4 cellular contexts compared by ENCODE assay signal in the genomic region with DNA sequence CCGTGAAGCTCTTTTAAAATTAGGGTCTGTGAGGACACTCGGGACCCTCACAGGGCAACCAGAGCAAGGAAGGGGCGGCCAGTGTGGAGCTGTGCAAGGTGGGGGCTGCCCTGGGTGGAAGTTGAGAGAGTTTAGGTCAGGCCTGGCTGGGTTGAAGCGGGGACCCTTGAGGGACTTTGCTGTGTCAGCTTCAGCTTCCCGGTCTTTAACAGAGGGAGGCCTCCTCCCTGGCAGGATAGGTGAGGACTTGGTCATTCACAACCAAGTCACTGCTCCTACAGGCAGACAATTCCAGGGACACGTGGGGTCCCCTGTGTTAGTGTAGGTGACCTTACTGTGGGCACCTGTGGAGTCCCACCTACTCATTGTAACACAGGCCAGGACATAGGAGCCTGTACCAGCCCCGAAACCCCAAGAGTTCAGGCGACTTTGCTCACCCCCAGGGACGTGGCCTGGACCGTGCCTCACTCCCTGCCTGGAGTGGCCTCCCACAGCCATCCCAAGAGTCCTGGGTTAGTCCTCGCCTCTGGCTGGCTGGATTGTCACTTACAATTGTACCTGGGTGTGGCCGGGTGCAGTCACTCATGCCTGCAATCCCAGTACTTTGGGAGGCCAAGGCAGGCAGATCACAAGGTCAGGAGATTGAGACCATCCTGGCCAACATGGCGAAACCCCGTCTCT.
TF ChIP-seq lines count a peak whose summit lies in the region.

No MANE protein-coding gene starts in this region.

TF ChIP-seq in SK-N-SH, 30 proteins besides CTCF, POLR2A, EP300 and RAD21 (continues in another document):
- TF ChIP-seq, protein P1, sequence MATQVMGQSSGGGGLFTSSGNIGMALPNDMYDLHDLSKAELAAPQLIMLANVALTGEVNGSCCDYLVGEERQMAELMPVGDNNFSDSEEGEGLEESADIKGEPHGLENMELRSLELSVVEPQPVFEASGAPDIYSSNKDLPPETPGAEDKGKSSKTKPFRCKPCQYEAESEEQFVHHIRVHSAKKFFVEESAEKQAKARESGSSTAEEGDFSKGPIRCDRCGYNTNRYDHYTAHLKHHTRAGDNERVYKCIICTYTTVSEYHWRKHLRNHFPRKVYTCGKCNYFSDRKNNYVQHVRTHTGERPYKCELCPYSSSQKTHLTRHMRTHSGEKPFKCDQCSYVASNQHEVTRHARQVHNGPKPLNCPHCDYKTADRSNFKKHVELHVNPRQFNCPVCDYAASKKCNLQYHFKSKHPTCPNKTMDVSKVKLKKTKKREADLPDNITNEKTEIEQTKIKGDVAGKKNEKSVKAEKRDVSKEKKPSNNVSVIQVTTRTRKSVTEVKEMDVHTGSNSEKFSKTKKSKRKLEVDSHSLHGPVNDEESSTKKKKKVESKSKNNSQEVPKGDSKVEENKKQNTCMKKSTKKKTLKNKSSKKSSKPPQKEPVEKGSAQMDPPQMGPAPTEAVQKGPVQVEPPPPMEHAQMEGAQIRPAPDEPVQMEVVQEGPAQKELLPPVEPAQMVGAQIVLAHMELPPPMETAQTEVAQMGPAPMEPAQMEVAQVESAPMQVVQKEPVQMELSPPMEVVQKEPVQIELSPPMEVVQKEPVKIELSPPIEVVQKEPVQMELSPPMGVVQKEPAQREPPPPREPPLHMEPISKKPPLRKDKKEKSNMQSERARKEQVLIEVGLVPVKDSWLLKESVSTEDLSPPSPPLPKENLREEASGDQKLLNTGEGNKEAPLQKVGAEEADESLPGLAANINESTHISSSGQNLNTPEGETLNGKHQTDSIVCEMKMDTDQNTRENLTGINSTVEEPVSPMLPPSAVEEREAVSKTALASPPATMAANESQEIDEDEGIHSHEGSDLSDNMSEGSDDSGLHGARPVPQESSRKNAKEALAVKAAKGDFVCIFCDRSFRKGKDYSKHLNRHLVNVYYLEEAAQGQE (IDR thresholded peaks at IDR 0.05; ENCODE audit: low read depth, low read length), result no peak
- TF ChIP-seq, protein P2, sequence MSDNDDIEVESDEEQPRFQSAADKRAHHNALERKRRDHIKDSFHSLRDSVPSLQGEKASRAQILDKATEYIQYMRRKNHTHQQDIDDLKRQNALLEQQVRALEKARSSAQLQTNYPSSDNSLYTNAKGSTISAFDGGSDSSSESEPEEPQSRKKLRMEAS (IDR thresholded peaks at IDR 0.05; ENCODE audit: low read depth), result no peak
- TF ChIP-seq, protein P3, sequence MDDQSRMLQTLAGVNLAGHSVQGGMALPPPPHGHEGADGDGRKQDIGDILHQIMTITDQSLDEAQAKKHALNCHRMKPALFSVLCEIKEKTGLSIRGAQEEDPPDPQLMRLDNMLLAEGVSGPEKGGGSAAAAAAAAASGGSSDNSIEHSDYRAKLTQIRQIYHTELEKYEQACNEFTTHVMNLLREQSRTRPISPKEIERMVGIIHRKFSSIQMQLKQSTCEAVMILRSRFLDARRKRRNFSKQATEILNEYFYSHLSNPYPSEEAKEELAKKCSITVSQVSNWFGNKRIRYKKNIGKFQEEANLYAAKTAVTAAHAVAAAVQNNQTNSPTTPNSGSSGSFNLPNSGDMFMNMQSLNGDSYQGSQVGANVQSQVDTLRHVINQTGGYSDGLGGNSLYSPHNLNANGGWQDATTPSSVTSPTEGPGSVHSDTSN (IDR thresholded peaks at IDR 0.05), result no peak
- TF ChIP-seq, protein P4, sequence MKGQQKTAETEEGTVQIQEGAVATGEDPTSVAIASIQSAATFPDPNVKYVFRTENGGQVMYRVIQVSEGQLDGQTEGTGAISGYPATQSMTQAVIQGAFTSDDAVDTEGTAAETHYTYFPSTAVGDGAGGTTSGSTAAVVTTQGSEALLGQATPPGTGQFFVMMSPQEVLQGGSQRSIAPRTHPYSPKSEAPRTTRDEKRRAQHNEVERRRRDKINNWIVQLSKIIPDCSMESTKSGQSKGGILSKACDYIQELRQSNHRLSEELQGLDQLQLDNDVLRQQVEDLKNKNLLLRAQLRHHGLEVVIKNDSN (IDR thresholded peaks at IDR 0.05; ENCODE audit: borderline replicate concordance, low read depth), result no peak

TF ChIP-seq in SK-N-SH treated with all-trans-retinoic acid at 6 μM for 48 hours, 23 proteins besides CTCF, POLR2A, EP300 and RAD21:
- TF ChIP-seq TCF4 (CRISPR knock-in tag; IDR thresholded peaks at IDR 0.05; ENCODE audit: borderline replicate concordance) (no peak), GLIS3 (CRISPR knock-in tag; IDR thresholded peaks at IDR 0.05) (no peak), ESRRG (CRISPR knock-in tag; IDR thresholded peaks at IDR 0.05) (no peak), ARNTL (CRISPR knock-in tag; IDR thresholded peaks at IDR 0.05; ENCODE audit: borderline replicate concordance, low read depth) (no peak), SNAI2 (CRISPR knock-in tag; IDR thresholded peaks at IDR 0.05) (no peak), ZNF8 (CRISPR knock-in tag; IDR thresholded peaks at IDR 0.05) (no peak), PPARA (CRISPR knock-in tag; IDR thresholded peaks at IDR 0.05; ENCODE audit: borderline replicate concordance) (no peak), TOX (CRISPR knock-in tag; IDR thresholded peaks at IDR 0.05; ENCODE audit: borderline replicate concordance) (no peak), ZC3H10 (CRISPR knock-in tag; IDR thresholded peaks at IDR 0.05) (no peak), RARB (CRISPR knock-in tag; IDR thresholded peaks at IDR 0.05) (no peak), ISL1 (CRISPR knock-in tag; IDR thresholded peaks at IDR 0.05) (no peak), ZNF565 (CRISPR knock-in tag; conservative IDR thresholded peaks at IDR 0.05; ENCODE audit: low read depth) (no peak), OSR1 (CRISPR knock-in tag; IDR thresholded peaks at IDR 0.05) (no peak), BACH2 (CRISPR knock-in tag; IDR thresholded peaks at IDR 0.05; ENCODE audit: borderline replicate concordance) (no peak)
- TF ChIP-seq, protein P5, sequence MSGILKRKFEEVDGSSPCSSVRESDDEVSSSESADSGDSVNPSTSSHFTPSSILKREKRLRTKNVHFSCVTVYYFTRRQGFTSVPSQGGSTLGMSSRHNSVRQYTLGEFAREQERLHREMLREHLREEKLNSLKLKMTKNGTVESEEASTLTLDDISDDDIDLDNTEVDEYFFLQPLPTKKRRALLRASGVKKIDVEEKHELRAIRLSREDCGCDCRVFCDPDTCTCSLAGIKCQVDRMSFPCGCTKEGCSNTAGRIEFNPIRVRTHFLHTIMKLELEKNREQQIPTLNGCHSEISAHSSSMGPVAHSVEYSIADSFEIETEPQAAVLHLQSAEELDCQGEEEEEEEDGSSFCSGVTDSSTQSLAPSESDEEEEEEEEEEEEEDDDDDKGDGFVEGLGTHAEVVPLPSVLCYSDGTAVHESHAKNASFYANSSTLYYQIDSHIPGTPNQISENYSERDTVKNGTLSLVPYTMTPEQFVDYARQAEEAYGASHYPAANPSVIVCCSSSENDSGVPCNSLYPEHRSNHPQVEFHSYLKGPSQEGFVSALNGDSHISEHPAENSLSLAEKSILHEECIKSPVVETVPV (CRISPR knock-in tag; IDR thresholded peaks at IDR 0.05), result no peak
- TF ChIP-seq, protein P6, sequence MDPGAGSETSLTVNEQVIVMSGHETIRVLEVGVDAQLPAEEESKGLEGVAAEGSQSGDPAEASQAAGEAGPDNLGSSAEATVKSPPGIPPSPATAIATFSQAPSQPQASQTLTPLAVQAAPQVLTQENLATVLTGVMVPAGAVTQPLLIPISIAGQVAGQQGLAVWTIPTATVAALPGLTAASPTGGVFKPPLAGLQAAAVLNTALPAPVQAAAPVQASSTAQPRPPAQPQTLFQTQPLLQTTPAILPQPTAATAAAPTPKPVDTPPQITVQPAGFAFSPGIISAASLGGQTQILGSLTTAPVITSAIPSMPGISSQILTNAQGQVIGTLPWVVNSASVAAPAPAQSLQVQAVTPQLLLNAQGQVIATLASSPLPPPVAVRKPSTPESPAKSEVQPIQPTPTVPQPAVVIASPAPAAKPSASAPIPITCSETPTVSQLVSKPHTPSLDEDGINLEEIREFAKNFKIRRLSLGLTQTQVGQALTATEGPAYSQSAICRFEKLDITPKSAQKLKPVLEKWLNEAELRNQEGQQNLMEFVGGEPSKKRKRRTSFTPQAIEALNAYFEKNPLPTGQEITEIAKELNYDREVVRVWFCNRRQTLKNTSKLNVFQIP (CRISPR knock-in tag; IDR thresholded peaks at IDR 0.05; ENCODE audit: borderline replicate concordance, low read depth), result no peak

TF ChIP-seq in HepG2, 621 proteins besides CTCF, POLR2A, EP300 and RAD21 (continues in another document):
- no peak for TF ChIP-seq CEBPG (CRISPR knock-in tag; IDR thresholded peaks at IDR 0.05)
- no peak for TF ChIP-seq ZNF850 (CRISPR knock-in tag; conservative IDR thresholded peaks at IDR 0.05)
- no peak for TF ChIP-seq WIZ (CRISPR knock-in tag; IDR thresholded peaks at IDR 0.05)
- TF ChIP-seq RBM22 (optimal IDR thresholded peaks at IDR 0.05; ENCODE audit: low read length), result no peak
- TF ChIP-seq, protein P7, sequence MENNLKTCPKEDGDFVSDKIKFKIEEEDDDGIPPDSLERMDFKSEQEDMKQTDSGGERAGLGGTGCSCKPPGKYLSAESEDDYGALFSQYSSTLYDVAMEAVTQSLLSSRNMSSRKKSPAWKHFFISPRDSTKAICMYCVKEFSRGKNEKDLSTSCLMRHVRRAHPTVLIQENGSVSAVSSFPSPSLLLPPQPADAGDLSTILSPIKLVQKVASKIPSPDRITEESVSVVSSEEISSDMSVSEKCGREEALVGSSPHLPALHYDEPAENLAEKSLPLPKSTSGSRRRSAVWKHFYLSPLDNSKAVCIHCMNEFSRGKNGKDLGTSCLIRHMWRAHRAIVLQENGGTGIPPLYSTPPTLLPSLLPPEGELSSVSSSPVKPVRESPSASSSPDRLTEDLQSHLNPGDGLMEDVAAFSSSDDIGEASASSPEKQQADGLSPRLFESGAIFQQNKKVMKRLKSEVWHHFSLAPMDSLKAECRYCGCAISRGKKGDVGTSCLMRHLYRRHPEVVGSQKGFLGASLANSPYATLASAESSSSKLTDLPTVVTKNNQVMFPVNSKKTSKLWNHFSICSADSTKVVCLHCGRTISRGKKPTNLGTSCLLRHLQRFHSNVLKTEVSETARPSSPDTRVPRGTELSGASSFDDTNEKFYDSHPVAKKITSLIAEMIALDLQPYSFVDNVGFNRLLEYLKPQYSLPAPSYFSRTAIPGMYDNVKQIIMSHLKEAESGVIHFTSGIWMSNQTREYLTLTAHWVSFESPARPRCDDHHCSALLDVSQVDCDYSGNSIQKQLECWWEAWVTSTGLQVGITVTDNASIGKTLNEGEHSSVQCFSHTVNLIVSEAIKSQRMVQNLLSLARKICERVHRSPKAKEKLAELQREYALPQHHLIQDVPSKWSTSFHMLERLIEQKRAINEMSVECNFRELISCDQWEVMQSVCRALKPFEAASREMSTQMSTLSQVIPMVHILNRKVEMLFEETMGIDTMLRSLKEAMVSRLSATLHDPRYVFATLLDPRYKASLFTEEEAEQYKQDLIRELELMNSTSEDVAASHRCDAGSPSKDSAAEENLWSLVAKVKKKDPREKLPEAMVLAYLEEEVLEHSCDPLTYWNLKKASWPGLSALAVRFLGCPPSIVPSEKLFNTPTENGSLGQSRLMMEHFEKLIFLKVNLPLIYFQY (CRISPR knock-in tag; IDR thresholded peaks at IDR 0.05; ENCODE audit: borderline replicate concordance), result no peak
- TF ChIP-seq ETV5 (CRISPR knock-in tag; IDR thresholded peaks at IDR 0.05; ENCODE audit: borderline replicate concordance), result no peak
- TF ChIP-seq, protein P8, sequence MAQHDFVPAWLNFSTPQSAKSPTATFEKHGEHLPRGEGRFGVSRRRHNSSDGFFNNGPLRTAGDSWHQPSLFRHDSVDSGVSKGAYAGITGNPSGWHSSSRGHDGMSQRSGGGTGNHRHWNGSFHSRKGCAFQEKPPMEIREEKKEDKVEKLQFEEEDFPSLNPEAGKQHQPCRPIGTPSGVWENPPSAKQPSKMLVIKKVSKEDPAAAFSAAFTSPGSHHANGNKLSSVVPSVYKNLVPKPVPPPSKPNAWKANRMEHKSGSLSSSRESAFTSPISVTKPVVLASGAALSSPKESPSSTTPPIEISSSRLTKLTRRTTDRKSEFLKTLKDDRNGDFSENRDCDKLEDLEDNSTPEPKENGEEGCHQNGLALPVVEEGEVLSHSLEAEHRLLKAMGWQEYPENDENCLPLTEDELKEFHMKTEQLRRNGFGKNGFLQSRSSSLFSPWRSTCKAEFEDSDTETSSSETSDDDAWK (CRISPR knock-in tag; IDR thresholded peaks at IDR 0.05), result no peak

TF ChIP-seq in H1, 55 proteins besides CTCF, POLR2A, EP300 and RAD21:
- TF ChIP-seq, protein P9, sequence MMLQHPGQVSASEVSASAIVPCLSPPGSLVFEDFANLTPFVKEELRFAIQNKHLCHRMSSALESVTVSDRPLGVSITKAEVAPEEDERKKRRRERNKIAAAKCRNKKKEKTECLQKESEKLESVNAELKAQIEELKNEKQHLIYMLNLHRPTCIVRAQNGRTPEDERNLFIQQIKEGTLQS (IDR thresholded peaks at IDR 0.05; ENCODE audit: insufficient read depth, low read depth, low read length), result no peak
- TF ChIP-seq POLR2AphosphoS5 (IDR thresholded peaks at IDR 0.05; ENCODE audit: low read depth, low read length), result no peak
- no peak for TF ChIP-seq EZH2 (IDR thresholded peaks at IDR 0.05; ENCODE audit: low read depth, low read length, severe bottlenecking)
- TF ChIP-seq SAP30 (IDR thresholded peaks at IDR 0.05; ENCODE audit: insufficient read depth, insufficient replicate concordance, low read length), result no peak
- no peak for TF ChIP-seq TBP (IDR thresholded peaks at IDR 0.05; ENCODE audit: low read depth, low read length)
- TF ChIP-seq TAF7 (optimal IDR thresholded peaks at IDR 0.05; ENCODE audit: borderline replicate concordance, low read depth, low read length), result no peak
- TF ChIP-seq, protein P10, sequence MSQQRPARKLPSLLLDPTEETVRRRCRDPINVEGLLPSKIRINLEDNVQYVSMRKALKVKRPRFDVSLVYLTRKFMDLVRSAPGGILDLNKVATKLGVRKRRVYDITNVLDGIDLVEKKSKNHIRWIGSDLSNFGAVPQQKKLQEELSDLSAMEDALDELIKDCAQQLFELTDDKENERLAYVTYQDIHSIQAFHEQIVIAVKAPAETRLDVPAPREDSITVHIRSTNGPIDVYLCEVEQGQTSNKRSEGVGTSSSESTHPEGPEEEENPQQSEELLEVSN (IDR thresholded peaks at IDR 0.05), result no peak
- no peak for TF ChIP-seq RBBP5 (IDR thresholded peaks at IDR 0.05; ENCODE audit: borderline replicate concordance, low read depth, low read length)
- no peak for TF ChIP-seq BACH1 (IDR thresholded peaks at IDR 0.05; ENCODE audit: low read length)
- no peak for TF ChIP-seq SIN3A (conservative IDR thresholded peaks at IDR 0.05 in 1 of 2, IDR thresholded peaks at IDR 0.05 in 1 of 2; ENCODE audit: low read depth in 1 of 2, low read length in 2 of 2)
- no peak for TF ChIP-seq TCF12 (IDR thresholded peaks at IDR 0.05; ENCODE audit: low read depth, low read length)
- no peak for TF ChIP-seq MAFK (IDR thresholded peaks at IDR 0.05; ENCODE audit: low read depth, low read length)
